In the genomic region with DNA sequence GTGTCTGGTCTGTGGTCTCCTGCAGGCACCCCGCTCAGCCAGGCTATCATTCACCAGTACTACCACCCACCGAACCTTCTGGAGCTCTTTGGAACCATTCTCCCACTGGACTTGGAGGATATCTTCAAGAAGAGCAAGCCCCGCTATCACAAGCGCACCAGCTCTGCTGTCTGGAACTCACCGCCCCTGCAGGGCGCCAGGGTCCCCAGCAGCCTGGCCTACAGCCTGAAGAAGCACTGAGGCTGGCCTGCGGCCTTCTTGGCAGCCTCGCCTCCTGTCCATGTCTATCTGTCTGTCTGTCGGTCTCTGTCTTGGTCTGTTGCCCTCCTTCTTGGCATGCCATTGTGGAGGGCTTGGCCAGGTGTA, we compare ENCODE assay signal across 26 cellular contexts. TPM values are rescaled to one million over a fixed set of nuclear protein-coding genes. Genes with fewer than 3 reads are reported as not detected.
DNase-seq lines count a peak whose midpoint lies in the region; ATAC-seq and TF ChIP-seq lines count a peak whose summit lies in the region.
"Had no signal": no experiment of that assay in that cellular context is flagged by ENCODE, and none has a peak within 500 bp of the region (broad histone marks: within the 10 kb centered on the region; RNA-seq: fewer than 3 reads in every experiment).

No MANE protein-coding gene starts in this region.

- no peaks in the 10 kb centered on the region for H3K9me3 ChIP-seq in spleen
- H3K9me3 ChIP-seq: BLaER1 had no signal

- WGBS in spleen, 5 donors = 88 to 99% (median 95%) methylated on average over 5 to 9 of the region's 9 CpGs

- TF ChIP-seq CTCF in spleen (IDR thresholded peaks at IDR 0.05 in 8 of 11, conservative IDR thresholded peaks at IDR 0.05 in 3 of 11) = no peak

- intact Hi-C loops in cardiac septum (cut with DNase I) (no loop called here), Right ventricle myocardium superior (cut with DNase I) (no loop called here), spleen (cut with DNase I; ENCODE audit: low total_unique reads) (loop anchor here (10.0 kb wide), 1 partner anchor 63 kb away; no protein-coding TSS in a partner anchor)

- H3K27ac ChIP-seq in spleen = no peak overlapping the region
- H3K27ac ChIP-seq: BLaER1 had no signal

- no peaks in the 10 kb centered on the region for H3K27me3 ChIP-seq in spleen (replicated peaks in 1 of 7)
- H3K27me3 ChIP-seq: BLaER1 had no signal

- H3K4me1 ChIP-seq in spleen = no peaks in the 10 kb centered on the region

- no peak for TF ChIP-seq POLR2A in spleen (IDR thresholded peaks at IDR 0.05)

- H3K4me3 ChIP-seq in spleen = no peak overlapping the region
- H3K4me3 ChIP-seq: BLaER1, K562 had no signal

- DNase-seq in cardiac septum (ENCODE audit: low spot score) (peak; percentile 64), Right ventricle myocardium superior (no peak), ecto neural progenitor cell (ENCODE audit: low spot score) (peak; percentile 18), spleen (peak; percentile 61), OCI-M1 (lab: John Stamatoyannopoulos, UW) (no peak), DMS79 (lab: John Stamatoyannopoulos, UW) (no peak), hippocampal formation (lab: John Stamatoyannopoulos, UW) (no peak)
- DNase-seq: ACHN; CD4-positive, alpha-beta T cell; COR-L47; DMS 273 treated with DMSO at 0.1 percent for 48 hours; H7; HFFc6; MM.1S; NCI-H1048; NCI-H1417 treated with DMSO at 0.1 percent for 48 hours; NCI-H187; NCI-H2107; NCI-H446 treated with DMSO at 0.1 percent for 48 hours; NCI-H526 treated with DMSO at 0.1 percent for 48 hours; SHP77 had no signal

- ATAC-seq in Right ventricle myocardium superior (ENCODE audit: poor library complexity) = no peak
- ATAC-seq: K562 had no signal

- H3K36me3 ChIP-seq in spleen = peaks cover 3 to 78% (median 60%) of the 10 kb centered on the region in 6 donors

RNA-seq across cellular contexts. Expression of gene INCENP, which starts 27.9 kb away (rescaled TPM):
- total RNA-seq in cardiac septum (13.5 TPM), Right ventricle myocardium superior (10.3 TPM), spleen (10 to 100 TPM; 22.2 to 32.4 (median 28.8) TPM)
- polyA plus RNA-seq in spleen = 1 to 10 TPM; 1.8 to 5.3 (median 3.0) TPM

RNA-seq across cellular contexts. Expression of gene SCGB1D1, which starts 38.3 kb away (rescaled TPM):
- not detected for total RNA-seq in cardiac septum
- total RNA-seq in Right ventricle myocardium superior = not detected
- not detected for total RNA-seq in spleen
- not detected for polyA plus RNA-seq in spleen
- total RNA-seq: CD4-positive, alpha-beta T cell; G401; H7; HFFc6; K562; LHCN-M2; RPMI7951 had no signal
- polyA plus RNA-seq: K562 had no signal

RNA-seq across cellular contexts. Expression of gene SCGB2A1, which starts 56.8 kb away (rescaled TPM):
- not detected for total RNA-seq in cardiac septum
- total RNA-seq in Right ventricle myocardium superior = not detected
- total RNA-seq in spleen = not detected
- polyA plus RNA-seq in spleen = not detected
- total RNA-seq: CD4-positive, alpha-beta T cell; G401; H7; HFFc6; K562; LHCN-M2; RPMI7951 had no signal
- polyA plus RNA-seq: K562 had no signal

Comparison
In these comparisons a context has a peak if more than half of its experiments do, and no peak if none do; other contexts are left out.
1. DNase-seq: peak in cardiac septum (single experiment), ecto neural progenitor cell (single experiment) and spleen (single experiment); none in Right ventricle myocardium superior (single experiment), OCI-M1 (single experiment), DMS79 (single experiment) and hippocampal formation (0 of 2).